ENCODE assay signal across 18 cellular contexts in the genomic region with DNA sequence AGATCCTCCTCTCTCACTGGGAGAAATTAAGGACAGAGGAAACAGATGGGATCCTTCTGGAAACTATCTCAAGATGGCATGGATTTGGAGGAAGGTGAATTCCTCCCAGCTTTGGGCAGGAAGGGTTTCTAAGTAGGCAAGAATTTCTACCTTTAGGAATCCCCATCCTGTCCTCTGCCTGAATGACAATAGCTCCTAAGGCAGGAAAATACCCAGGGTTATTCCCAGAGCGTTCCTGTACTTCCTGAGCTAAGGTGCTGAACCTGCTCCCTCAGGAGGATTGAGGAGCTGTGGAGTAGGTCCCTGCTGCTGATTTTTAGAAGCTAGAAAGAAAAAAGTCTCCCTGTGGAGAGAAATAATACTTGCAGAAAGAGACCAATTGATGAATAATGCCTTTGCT. TPM values are rescaled to one million over a fixed set of nuclear protein-coding genes. Genes with fewer than 3 reads are reported as not detected.
DNase-seq lines count a peak whose midpoint lies in the region; TF ChIP-seq lines count a peak whose summit lies in the region.
"Had no signal": no experiment of that assay in that cellular context is flagged by ENCODE, and none has a peak within 500 bp of the region (broad histone marks: within the 10 kb centered on the region; RNA-seq: fewer than 3 reads in every experiment).

No MANE protein-coding gene starts in this region.

- peaks cover 25% of the 10 kb centered on the region for H3K4me1 Mint-ChIP-seq in dendritic cell treated with granulocyte-macrophage colony-stimulating factor and Interleukin-4, amounts not matched to agents 40 ng/mL and 50 ng/mL, for 4 days (ENCODE audit: low read depth)
- H3K4me1 Mint-ChIP-seq: CD4-positive, alpha-beta memory T cell had no signal

- no peaks in the 10 kb centered on the region for H3K36me3 Mint-ChIP-seq in dendritic cell treated with granulocyte-macrophage colony-stimulating factor and Interleukin-4, amounts not matched to agents 40 ng/mL and 50 ng/mL, for 4 days (ENCODE audit: low read depth)
- H3K36me3 Mint-ChIP-seq: CD4-positive, alpha-beta memory T cell had no signal

- peak overlapping the region; percentile 39 for H3K27ac Mint-ChIP-seq in dendritic cell treated with granulocyte-macrophage colony-stimulating factor and Interleukin-4, amounts not matched to agents 40 ng/mL and 50 ng/mL, for 4 days
- H3K27ac Mint-ChIP-seq: CD4-positive, alpha-beta memory T cell had no signal

- H3K4me3 ChIP-seq in H7 (ENCODE audit: insufficient read depth, low read depth, low read length) (no peak overlapping the region), iPS DF 6.9 (ENCODE audit: low read length) (no peak overlapping the region), osteoblast (ENCODE audit: insufficient read depth, low read length) (no peak overlapping the region)

- H3K4me1 ChIP-seq in iPS DF 6.9 (ENCODE audit: control insufficient read depth, insufficient read depth, low read length) (no peaks in the 10 kb centered on the region; the same call in 1 of the 2 replicates), osteoblast (ENCODE audit: insufficient read depth, low read length) (no peaks in the 10 kb centered on the region)

- H3K79me2 ChIP-seq in osteoblast (ENCODE audit: insufficient read depth, low read length), result no peaks in the 10 kb centered on the region

- H3K9me3 ChIP-seq in iPS DF 6.9 (ENCODE audit: control insufficient read depth, insufficient read depth, low read length) (no peaks in the 10 kb centered on the region), osteoblast (ENCODE audit: low read depth, low read length) (no peaks in the 10 kb centered on the region)

- H3K27ac ChIP-seq in iPS DF 6.9 (ENCODE audit: low read length) (no peak overlapping the region), osteoblast (ENCODE audit: low read depth, low read length) (no peak overlapping the region)

- no CpG with 5 or more reads among the region's 1 CpG for WGBS in iPS DF 6.9 (ENCODE audit: insufficient coverage, insufficient read length)

- no peaks in the 10 kb centered on the region for H3K27me3 ChIP-seq in H7 (ENCODE audit: control insufficient read depth, insufficient read depth, low read length)
- H3K27me3 ChIP-seq in iPS DF 6.9 (ENCODE audit: control insufficient read depth, insufficient read depth, low read length), result no peaks in the 10 kb centered on the region
- peaks cover 4% of the 10 kb centered on the region for H3K27me3 ChIP-seq in osteoblast (ENCODE audit: insufficient read depth, low read length)

- no peaks in the 10 kb centered on the region for H3K36me3 ChIP-seq in H7 (replicated peaks; ENCODE audit: control insufficient read depth, insufficient read depth, low read length)
- H3K36me3 ChIP-seq in iPS DF 6.9 (ENCODE audit: control insufficient read depth, insufficient read depth, low read length), result no peaks in the 10 kb centered on the region
- H3K36me3 ChIP-seq in osteoblast (ENCODE audit: insufficient read depth, low read length), result no peaks in the 10 kb centered on the region

- no peak overlapping the region for H2AFZ ChIP-seq in osteoblast (ENCODE audit: low read length)

- H4K20me1 ChIP-seq in osteoblast (ENCODE audit: insufficient read depth, low read length), result no peaks in the 10 kb centered on the region

- no peak for TF ChIP-seq CTCF in osteoblast (IDR thresholded peaks at IDR 0.05; ENCODE audit: extremely low read depth, low read depth, low read length)

- peaks cover 4% of the 10 kb centered on the region for H3K27me3 Mint-ChIP-seq in dendritic cell treated with granulocyte-macrophage colony-stimulating factor and Interleukin-4, amounts not matched to agents 40 ng/mL and 50 ng/mL, for 4 days

- DNase-seq in H7, result peak; percentile 35
- peak; percentile 18 for DNase-seq in iPS DF 6.9 (ENCODE audit: low read depth, low spot score)
- DNase-seq in osteoblast (ENCODE audit: insufficient read length, low spot score, missing footprints), result peak; percentile 41
- no peak for DNase-seq in stimulated activated CD4-positive, alpha-beta T cell treated with anti-CD3 and anti-CD28 coated beads, Interleukin-4, amount 100 ng/mL, for 1 hour
- no peak for DNase-seq in SW 1271 (lab: John Stamatoyannopoulos, UW)
- no peak for DNase-seq in activated CD8-positive, alpha-beta memory T cell treated with anti-CD3 and anti-CD28 coated beads, Interleukin-2, amount 50 U/mL, for 4 hours
- DNase-seq in posterior vena cava (ENCODE audit: low spot score), result no peak
- DNase-seq: CD4-positive, alpha-beta memory T cell; DMS79 treated with DMSO at 0.1 percent for 48 hours; KBM-7; NCI-H1092; NCI-H146; NCI-H2081; NCI-H510A treated with DMSO at 0.1 percent for 48 hours had no signal

- no peak overlapping the region for H3K4me3 Mint-ChIP-seq in dendritic cell treated with granulocyte-macrophage colony-stimulating factor and Interleukin-4, amounts not matched to agents 40 ng/mL and 50 ng/mL, for 4 days
- H3K4me3 Mint-ChIP-seq: CD4-positive, alpha-beta memory T cell had no signal

- H3K9me3 Mint-ChIP-seq in dendritic cell treated with granulocyte-macrophage colony-stimulating factor and Interleukin-4, amounts not matched to agents 40 ng/mL and 50 ng/mL, for 4 days, result no peaks in the 10 kb centered on the region
- H3K9me3 Mint-ChIP-seq: CD4-positive, alpha-beta memory T cell had no signal

- intact Hi-C loops in dendritic cell treated with granulocyte-macrophage colony-stimulating factor and Interleukin-4, amounts not matched to agents 40 ng/mL and 50 ng/mL, for 4 days (cut with micrococcal nuclease), result no loop called here
- intact Hi-C loops in posterior vena cava (cut with DNase I), result no loop called here

- no peak overlapping the region for H3K4me2 ChIP-seq in osteoblast (ENCODE audit: insufficient read depth, low read length)

RNA-seq across cellular contexts. Expression of gene MGAM2, which starts 0.6 kb away (rescaled TPM):
- total RNA-seq in H7 (2014; rRNA removed; shearing (Covaris generic)), result not detected in 2 replicates
- total RNA-seq in osteoblast (not detected in 2 replicates), posterior vena cava (under 1 TPM; 0.24 to 0.51 TPM)
- total RNA-seq: A172; CD4-positive, alpha-beta memory T cell; G401; M059J had no signal

Comparison
In these comparisons a context has a peak if more than half of its experiments do, and no peak if none do; other contexts are left out.
1. DNase-seq: peak in H7 (single experiment), iPS DF 6.9 (single experiment) and osteoblast (single experiment); none in stimulated activated CD4-positive, alpha-beta T cell treated with anti-CD3 and anti-CD28 coated beads, Interleukin-4, amount 100 ng/mL, for 1 hour (single experiment), SW 1271 (0 of 2), activated CD8-positive, alpha-beta memory T cell treated with anti-CD3 and anti-CD28 coated beads, Interleukin-2, amount 50 U/mL, for 4 hours (single experiment) and posterior vena cava (single experiment).